10 cellular contexts compared by ENCODE assay signal in genomic region chr7:51224811-51225581, GRCh38.
DNase-seq lines count a peak whose midpoint lies in the region; ATAC-seq and TF ChIP-seq lines count a peak whose summit lies in the region.
"Had no signal": no experiment of that assay in that cellular context is flagged by ENCODE, and none has a peak within 500 bp of the region (broad histone marks: within the 10 kb centered on the region; RNA-seq: fewer than 3 reads in every experiment).

No MANE protein-coding gene starts in this region.

- peaks cover 2% of the 10 kb centered on the region for H3K4me1 ChIP-seq in mesenchymal stem cell (ENCODE audit: control insufficient read depth, insufficient read depth, low read depth, low read length)

- H3K23ac ChIP-seq in mesenchymal stem cell (ENCODE audit: low read length in 2 of 2), result no peak overlapping the region

- H2BK12ac ChIP-seq in mesenchymal stem cell (ENCODE audit: low read length in 2 of 2), result peak overlapping the region in 1 of 2 experiments; percentile 57

- H3K27me3 ChIP-seq in mesenchymal stem cell (ENCODE audit: control insufficient read depth in 1 of 2, insufficient read depth in 1 of 2, low read length in 2 of 2), result peaks cover 4 to 11% of the 10 kb centered on the region in 2 experiments

- WGBS in mesenchymal stem cell, result 81% methylated on average over 17 of the region's 17 CpGs

- no peak overlapping the region for H2AFZ ChIP-seq in mesenchymal stem cell (ENCODE audit: low read depth, low read length)

- peak overlapping the region in 1 of 2 experiments; percentile 73 for H3K14ac ChIP-seq in mesenchymal stem cell (ENCODE audit: low read length in 2 of 2)

- no peak overlapping the region for H2AK5ac ChIP-seq in mesenchymal stem cell (ENCODE audit: low read length, severe bottlenecking)

- no peak overlapping the region for H3K27ac ChIP-seq in mesenchymal stem cell (ENCODE audit: low read length, poor library complexity, severe bottlenecking)

- H3K4me3 ChIP-seq in cardiac fibroblast (replicated peaks in 1 of 2; ENCODE audit: low read depth in 2 of 2, low read length in 2 of 2), result no peak overlapping the region
- no peak overlapping the region for H3K4me3 ChIP-seq in mesenchymal stem cell (ENCODE audit: insufficient read depth in 1 of 2, low read depth in 1 of 2, low read length in 2 of 2)

- peak; percentile 6 for TF ChIP-seq CTCF in cardiac fibroblast (IDR thresholded peaks at IDR 0.05; ENCODE audit: low read depth, low read length)

- no peaks in the 10 kb centered on the region for H3K9me3 ChIP-seq in mesenchymal stem cell (ENCODE audit: control insufficient read depth, low read length)

- H2BK120ac ChIP-seq in mesenchymal stem cell (ENCODE audit: low read depth, low read length), result no peak overlapping the region

- no peak overlapping the region for H4K8ac ChIP-seq in mesenchymal stem cell (ENCODE audit: low read length)

- H3K36me3 ChIP-seq in mesenchymal stem cell (ENCODE audit: control insufficient read depth in 1 of 2, insufficient read depth in 2 of 2, low read depth in 1 of 2, low read length in 2 of 2), result no peaks in the 10 kb centered on the region

- H3K4ac ChIP-seq in mesenchymal stem cell (ENCODE audit: low read depth in 1 of 2, low read length in 2 of 2), result no peak overlapping the region

- peak overlapping the region; percentile 5 to 16 for H3K18ac ChIP-seq in mesenchymal stem cell (ENCODE audit: low read depth in 1 of 2, low read length in 2 of 2)

- H3K4me2 ChIP-seq in mesenchymal stem cell (ENCODE audit: low read length, poor library complexity, severe bottlenecking), result no peak overlapping the region

- no peak overlapping the region for H2BK5ac ChIP-seq in mesenchymal stem cell (ENCODE audit: low read depth, low read length, poor library complexity, severe bottlenecking)

- no peak overlapping the region for H2BK15ac ChIP-seq in mesenchymal stem cell (ENCODE audit: low read depth, poor library complexity, severe bottlenecking)

- ATAC-seq in GM21515 (IDR thresholded peaks at IDR 0.05; ENCODE audit: unreplicated experiment), result no peak
- ATAC-seq: effector memory CD8-positive, alpha-beta T cell; natural killer cell had no signal

- H3K9ac ChIP-seq in mesenchymal stem cell (ENCODE audit: low read length), result no peak overlapping the region

- H3K79me1 ChIP-seq in mesenchymal stem cell (replicated peaks; ENCODE audit: low read length, poor library complexity, severe bottlenecking), result no peaks in the 10 kb centered on the region

- peak overlapping the region; percentile 64 for H4K91ac ChIP-seq in mesenchymal stem cell (ENCODE audit: low read length)

- peak; percentile 39 for DNase-seq in COR-L47 (lab: John Stamatoyannopoulos, UW)
- DNase-seq in NCI-H187 treated with DMSO at 0.1 percent for 48 hours (lab: John Stamatoyannopoulos, UW), result peak; percentile 29
- DNase-seq in cardiac fibroblast (ENCODE audit: low read depth in 2 of 2), result no peak
- DNase-seq in mesenchymal stem cell, result no peak
- DNase-seq in amniotic stem cell (lab: John Stamatoyannopoulos, UW), result no peak
- DNase-seq in activated naive CD4-positive, alpha-beta T cell treated with Interleukin-2 at 50 U/mL for 16 hours, result no peak
- no peak for DNase-seq in AG08395 (ENCODE audit: low spot score)
- DNase-seq: effector memory CD8-positive, alpha-beta T cell; natural killer cell had no signal

Comparison
In these comparisons a context has a peak if more than half of its experiments do, and no peak if none do; other contexts are left out.
1. DNase-seq: peak in COR-L47 (single experiment) and NCI-H187 treated with DMSO at 0.1 percent for 48 hours (single experiment); none in cardiac fibroblast (0 of 2), mesenchymal stem cell (single experiment), amniotic stem cell (single experiment), activated naive CD4-positive, alpha-beta T cell treated with Interleukin-2 at 50 U/mL for 16 hours (single experiment) and AG08395 (single experiment).